ENCODE assay signal across 1 cellular context in the genomic region with DNA sequence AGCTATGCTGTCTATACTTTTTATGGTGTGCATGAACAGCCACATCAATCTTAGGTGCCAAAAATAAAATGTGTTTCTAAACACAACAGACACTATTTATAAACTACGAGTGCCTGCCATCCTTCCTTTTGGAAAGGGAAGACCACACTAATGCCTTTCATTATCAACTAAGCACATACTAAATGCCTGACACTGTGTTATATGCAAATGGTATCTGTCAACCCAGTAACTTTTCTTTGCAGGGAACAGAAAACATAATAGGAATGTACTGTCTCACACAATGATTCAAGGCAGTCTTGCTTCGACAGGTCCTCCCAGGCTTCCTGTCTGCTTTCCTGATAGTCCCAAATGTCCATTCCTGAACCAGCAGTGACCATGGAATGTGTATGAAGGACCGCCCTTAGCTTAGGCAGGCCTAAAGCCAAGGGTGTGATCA.
TF ChIP-seq lines count a peak whose summit lies in the region.

No MANE protein-coding gene starts in this region.

TF ChIP-seq in IMR-90, 13 proteins besides CTCF, POLR2A, EP300 and RAD21 (continued from another document):
- TF ChIP-seq, protein P1, sequence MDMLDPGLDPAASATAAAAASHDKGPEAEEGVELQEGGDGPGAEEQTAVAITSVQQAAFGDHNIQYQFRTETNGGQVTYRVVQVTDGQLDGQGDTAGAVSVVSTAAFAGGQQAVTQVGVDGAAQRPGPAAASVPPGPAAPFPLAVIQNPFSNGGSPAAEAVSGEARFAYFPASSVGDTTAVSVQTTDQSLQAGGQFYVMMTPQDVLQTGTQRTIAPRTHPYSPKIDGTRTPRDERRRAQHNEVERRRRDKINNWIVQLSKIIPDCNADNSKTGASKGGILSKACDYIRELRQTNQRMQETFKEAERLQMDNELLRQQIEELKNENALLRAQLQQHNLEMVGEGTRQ (IDR thresholded peaks at IDR 0.05; ENCODE audit: low read depth, low read length) = no peak
TF ChIP-seq in IMR-90: peak in this region for 0.
